ENCODE assay signal across 25 cellular contexts in genomic region chr9:122133263-122133983, GRCh38. TPM values are rescaled to one million over a fixed set of nuclear protein-coding genes. Genes with fewer than 3 reads are reported as not detected.
DNase-seq lines count a peak whose midpoint lies in the region; ATAC-seq and TF ChIP-seq lines count a peak whose summit lies in the region.
"Had no signal": no experiment of that assay in that cellular context is flagged by ENCODE, and none has a peak within 500 bp of the region (broad histone marks: within the 10 kb centered on the region; RNA-seq: fewer than 3 reads in every experiment).

No MANE protein-coding gene starts in this region.

- no peak for TF ChIP-seq POLR2A in sigmoid colon (IDR thresholded peaks at IDR 0.05)

- H3K4me1 ChIP-seq in left lung (peaks cover 0 to 4% of the 10 kb centered on the region in 2 donors), sigmoid colon (peaks cover 0 to 12% (median 11%) of the 10 kb centered on the region in 4 donors), tibial artery (peaks cover 0 to 5% (median 0%) of the 10 kb centered on the region in 4 donors)

- H3K9me3 ChIP-seq in left lung: no peaks in the 10 kb centered on the region
- no peaks in the 10 kb centered on the region for H3K9me3 ChIP-seq in sigmoid colon
- no peaks in the 10 kb centered on the region for H3K9me3 ChIP-seq in tibial artery
- H3K9me3 ChIP-seq: BE2C had no signal

- intact Hi-C loops in left lung (cut with DNase I) (no loop called here), sigmoid colon (cut with DNase I) (no loop called here), tibial artery (cut with DNase I; ENCODE audit: low total_unique reads) (no loop called here)

- TF ChIP-seq CTCF in left lung (IDR thresholded peaks at IDR 0.05) (no peak), sigmoid colon (IDR thresholded peaks at IDR 0.05) (no peak), tibial artery (IDR thresholded peaks at IDR 0.05) (no peak)

- peak; percentile 17 for ATAC-seq in esophagus mucosa
- ATAC-seq in left lung: peak; percentile 49
- ATAC-seq: natural killer cell treated with Interleukin-12 subunit alpha and Interleukin-12 subunit beta and Interleukin-15 and Interleukin-18, amount 100 ng/mL, for 72 hours; SK-N-SH treated with all-trans-retinoic acid at 6 μM for 48 hours had no signal

- no peak for TF ChIP-seq EP300 in sigmoid colon (IDR thresholded peaks at IDR 0.05)

- peak; percentile 41 for DNase-seq in NCI-H2029 (lab: John Stamatoyannopoulos, UW)
- DNase-seq in left lung: no peak
- DNase-seq in sigmoid colon: peak; percentile 64
- DNase-seq in COLO668 (lab: John Stamatoyannopoulos, UW; ENCODE audit: unreplicated experiment): no peak
- no peak for DNase-seq in tibial artery
- no peak for DNase-seq in NCI-H2196 (lab: John Stamatoyannopoulos, UW; ENCODE audit: unreplicated experiment)
- no peak for DNase-seq in LoVo (ENCODE audit: low spot score)
- DNase-seq: activated CD4-positive, alpha-beta T cell treated with anti-CD3 and anti-CD28 coated beads, Interleukin-2, amount 10 ng/mL, durations not matched to agents 24 days and 14 days; activated naive CD4-positive, alpha-beta T cell treated with anti-CD3 and anti-CD28 coated beads, Interleukin-2, amount 10 ng/mL, durations not matched to agents 7 days and 5 days; BE2C; COR-L47; DMS79 treated with DMSO at 0.1 percent for 48 hours; HCEC 1CT; NCI-H1048; NCI-H82; small intestine; stimulated activated CD4-positive, alpha-beta T cell treated with anti-CD3 and anti-CD28 coated beads, Interleukin-1b, Interleukin-23, amount 100 ng/mL, for 48 hours had no signal

- peaks cover 0 to 11% of the 10 kb centered on the region in 2 donors for H3K27me3 ChIP-seq in left lung
- H3K27me3 ChIP-seq in sigmoid colon: no peaks in the 10 kb centered on the region
- H3K27me3 ChIP-seq in tibial artery: peaks cover 0 to 5% of the 10 kb centered on the region in 2 donors
- H3K27me3 ChIP-seq: BE2C had no signal

- no peak overlapping the region for H3K4me3 ChIP-seq in left lung
- H3K4me3 ChIP-seq in sigmoid colon: no peak overlapping the region
- H3K4me3 ChIP-seq in tibial artery: no peak overlapping the region
- H3K4me3 ChIP-seq: cardiac muscle cell had no signal

- H3K27ac ChIP-seq in left lung (no peak overlapping the region), sigmoid colon (no peak overlapping the region), tibial artery (no peak overlapping the region)
- H3K27ac ChIP-seq: cardiac muscle cell, RWPE1, VCaP had no signal

- H3K36me3 ChIP-seq in left lung: no peaks in the 10 kb centered on the region
- H3K36me3 ChIP-seq in sigmoid colon: no peaks in the 10 kb centered on the region
- H3K36me3 ChIP-seq in tibial artery: no peaks in the 10 kb centered on the region
- H3K36me3 ChIP-seq: BE2C, cardiac muscle cell had no signal

- 79 to 86% methylated on average over 12 of the region's 12 CpGs for WGBS in sigmoid colon, 2 donors

RNA-seq across cellular contexts. Expression of gene NDUFA8, which starts 26.2 kb away (rescaled TPM):
- 52.5 TPM for total RNA-seq in esophagus mucosa
- 10 to 100 TPM; 42.9 to 43.4 TPM for total RNA-seq in left lung
- 100 to 1,000 TPM in 1 of 4 donors, 10 to 100 TPM in 3; 63.9 to 106 (median 88.8) TPM for total RNA-seq in sigmoid colon
- 100 to 1,000 TPM in 2 of 3 donors, 10 to 100 TPM in 1; 92.7 to 194 (median 134) TPM for polyA plus RNA-seq in sigmoid colon

RNA-seq across cellular contexts. Expression of gene MORN5, which starts 26.3 kb away (rescaled TPM):
- total RNA-seq in esophagus mucosa (not detected), left lung (1 to 10 TPM in 1 of 2 donors, not detected in 1; 3.0 TPM), sigmoid colon (10 to 100 TPM; 26.5 to 45.7 (median 34.2) TPM)
- 1 to 10 TPM in 2 of 3 donors, not detected in 1; 2.4 to 5.4 TPM for polyA plus RNA-seq in sigmoid colon
- total RNA-seq: activated CD4-positive, alpha-beta T cell treated with anti-CD3 and anti-CD28 coated beads, Interleukin-2, amount 10 ng/mL, durations not matched to agents 24 days and 14 days; activated T-helper 1 cell treated with anti-CD3 and anti-CD28 coated beads, Interleukin-12 subunit alpha, Interleukin-12 subunit beta, Interleukin-2, Interleukin-4 antibody, amounts not matched to agents 30 ng/mL and 10 ng/mL and 1 ng/mL, durations not matched to agents 14 hours and 24 hours and 36 hours; cardiac muscle cell; natural killer cell treated with Interleukin-12 subunit alpha and Interleukin-12 subunit beta and Interleukin-15 and Interleukin-18, amount 100 ng/mL, for 72 hours; T-helper 2 cell treated with Interferon-gamma antibody and Interleukin-4, amounts not matched to agents 100 ng/mL and 5 ng/mL, for 36 hours had no signal
- polyA plus RNA-seq: cardiac muscle cell, small intestine had no signal

RNA-seq across cellular contexts. Expression of gene TTLL11, which starts 40.3 kb away (rescaled TPM):
- total RNA-seq in esophagus mucosa: 3.1 TPM
- 1 to 10 TPM; 5.4 to 9.8 TPM for total RNA-seq in left lung
- total RNA-seq in sigmoid colon: 10 to 100 TPM; 27.6 to 40.7 (median 30.8) TPM
- polyA plus RNA-seq in sigmoid colon: 1 to 10 TPM; 4.2 to 7.6 (median 5.6) TPM

Comparison
In these comparisons a context has a peak if more than half of its experiments do, and no peak if none do; other contexts are left out.
1. DNase-seq: peak in NCI-H2029 (single experiment) and sigmoid colon (single experiment); none in left lung (0 of 2), COLO668 (single experiment), tibial artery (0 of 2), NCI-H2196 (single experiment) and LoVo (single experiment).
2. RNA of gene MORN5, which starts 26.3 kb away (total RNA-seq): 26.5 to 45.7 TPM in sigmoid colon; 3.0 TPM in left lung and not detected in esophagus mucosa (single experiment); every median in the first group is over 4 times any median in the second.